19 cellular contexts compared by ENCODE assay signal in genomic region chr12:45669762-45670161, GRCh38. TPM values are rescaled to one million over a fixed set of nuclear protein-coding genes. Genes with fewer than 3 reads are reported as not detected.
DNase-seq lines count a peak whose midpoint lies in the region; ATAC-seq, FAIRE-seq and TF ChIP-seq lines count a peak whose summit lies in the region.
"Had no signal": no experiment of that assay in that cellular context is flagged by ENCODE, and none has a peak within 500 bp of the region (broad histone marks: within the 10 kb centered on the region; RNA-seq: fewer than 3 reads in every experiment).

No MANE protein-coding gene starts in this region.

- H3K27ac ChIP-seq in CD4-positive, CD25-positive, alpha-beta regulatory T cell (ENCODE audit: insufficient read depth, low read length, poor library complexity, severe bottlenecking) = peak overlapping the region; percentile 70
- H3K27ac ChIP-seq: SJCRH30 had no signal

- ATAC-seq in CD4-positive, CD25-positive, alpha-beta regulatory T cell (ENCODE audit: low read depth in 2 of 2) = no peak
- ATAC-seq in activated B cell treated with CpG ODN at 0.5 μM for 24 hours (ENCODE audit: low read depth) (no peak), GM18907 (IDR thresholded peaks at IDR 0.05; ENCODE audit: unreplicated experiment) (no peak), HG03280 (IDR thresholded peaks at IDR 0.05; ENCODE audit: unreplicated experiment) (no peak)
- ATAC-seq: GM23338 had no signal

- CTCF ChIA-PET in activated B cell treated with CpG ODN at 0.5 μM for 24 hours (lab: Charles Lee) = interaction anchor here (0.9 to 1.7 kb wide), 3 partner anchors 56 to 126 kb away, joined by 4 to 6 read pairs (median 5); no protein-coding TSS in a partner anchor

- H3K9me3 ChIP-seq in CD4-positive, CD25-positive, alpha-beta regulatory T cell (ENCODE audit: control insufficient read depth in 2 of 2, low read length in 2 of 2) = no peaks in the 10 kb centered on the region
- H3K9me3 ChIP-seq: neutrophil, SJCRH30 had no signal

- POLR2A ChIA-PET in activated B cell treated with CpG ODN at 0.5 μM for 24 hours (lab: Charles Lee) = interaction anchor here (1.8 to 2.9 kb wide), 2 partner anchors 37 to 58 kb away, joined by 5 to 49 read pairs; partner anchors contain the start of gene ARID2

- intact Hi-C loops in activated B cell treated with CpG ODN at 0.5 μM for 24 hours (cut with micrococcal nuclease) = loop anchor here (1.0 to 2.0 kb wide), 3 partner anchors 37 to 93 kb away; no protein-coding TSS in a partner anchor

- H3K36me3 ChIP-seq in CD4-positive, CD25-positive, alpha-beta regulatory T cell (ENCODE audit: control insufficient read depth, insufficient read depth, low read length) = no peaks in the 10 kb centered on the region
- H3K36me3 ChIP-seq: neutrophil, SJCRH30 had no signal

- H3K27me3 ChIP-seq in CD4-positive, CD25-positive, alpha-beta regulatory T cell (ENCODE audit: control insufficient read depth, insufficient read depth, low read length) = no peaks in the 10 kb centered on the region
- H3K27me3 ChIP-seq: neutrophil, SJCRH30 had no signal

- H3K4me3 Mint-ChIP-seq in CD4-positive, CD25-positive, alpha-beta regulatory T cell = peak overlapping the region in 2 of 4 donors; percentile 21 to 30
- H3K4me3 Mint-ChIP-seq in activated B cell treated with CpG ODN at 0.5 μM for 24 hours = no peak overlapping the region
- H3K4me3 Mint-ChIP-seq: endodermal cell, GM23338 had no signal

- peaks cover 28% of the 10 kb centered on the region for H3K4me1 ChIP-seq in CD4-positive, CD25-positive, alpha-beta regulatory T cell (ENCODE audit: control insufficient read depth, insufficient read depth, low read length, poor library complexity, severe bottlenecking)
- H3K4me1 ChIP-seq: SJCRH30 had no signal

- H3K27me3 Mint-ChIP-seq in CD4-positive, CD25-positive, alpha-beta regulatory T cell = peaks cover 11% of the 10 kb centered on the region
- no peaks in the 10 kb centered on the region for H3K27me3 Mint-ChIP-seq in activated B cell treated with CpG ODN at 0.5 μM for 24 hours
- H3K27me3 Mint-ChIP-seq: IgD-negative memory B cell had no signal

- FAIRE-seq in GM19239 (lab: Jason Lieb, UNC) = peak; percentile 63
- FAIRE-seq: astrocyte had no signal

- peaks cover 9 to 36% (median 24%) of the 10 kb centered on the region in 4 donors for H3K4me1 Mint-ChIP-seq in CD4-positive, CD25-positive, alpha-beta regulatory T cell
- H3K4me1 Mint-ChIP-seq in activated B cell treated with CpG ODN at 0.5 μM for 24 hours = peaks cover 27% of the 10 kb centered on the region

- peak overlapping the region; percentile 89 for H3K4me3 ChIP-seq in CD4-positive, CD25-positive, alpha-beta regulatory T cell (ENCODE audit: low read depth, low read length)
- H3K4me3 ChIP-seq: GM23338, SJCRH30 had no signal

- H3K36me3 Mint-ChIP-seq in CD4-positive, CD25-positive, alpha-beta regulatory T cell = no peaks in the 10 kb centered on the region
- no peaks in the 10 kb centered on the region for H3K36me3 Mint-ChIP-seq in activated B cell treated with CpG ODN at 0.5 μM for 24 hours (ENCODE audit: low read depth)

- TF ChIP-seq CTCF in activated B cell treated with CpG ODN at 0.5 μM for 24 hours (IDR thresholded peaks at IDR 0.05) = no peak

- no peak overlapping the region for H3K27ac Mint-ChIP-seq in CD4-positive, CD25-positive, alpha-beta regulatory T cell
- peak overlapping the region; percentile 36 for H3K27ac Mint-ChIP-seq in activated B cell treated with CpG ODN at 0.5 μM for 24 hours
- H3K27ac Mint-ChIP-seq: endodermal cell, GM23338 had no signal

- in situ Hi-C loops in KBM-7 (cut with MboI; ENCODE audit: low pct_unique_long_range_greater_than_20kb, low sequenced_read_pairs) = no loop called here

- no peaks in the 10 kb centered on the region for H3K9me3 Mint-ChIP-seq in CD4-positive, CD25-positive, alpha-beta regulatory T cell
- no peaks in the 10 kb centered on the region for H3K9me3 Mint-ChIP-seq in activated B cell treated with CpG ODN at 0.5 μM for 24 hours
- H3K9me3 Mint-ChIP-seq: endodermal cell, GM23338, IgD-negative memory B cell had no signal

- DNase-seq in CD4-positive, CD25-positive, alpha-beta regulatory T cell = no peak
- DNase-seq in GM19239 (ENCODE audit: insufficient read length, low spot score) (no peak), activated B cell treated with CpG ODN at 0.5 μM for 24 hours (no peak), myocyte (ENCODE audit: low read depth) (peak; percentile 5), KBM-7 (no peak)
- DNase-seq: activated naive CD4-positive, alpha-beta T cell; endodermal cell; NCI-H1092; NCI-H2081; NCI-H510A; SJCRH30; stimulated activated CD4-positive, alpha-beta T cell treated with anti-CD3 and anti-CD28 coated beads, Interleukin-12 subunit alpha, Interleukin-12 subunit beta, amount 100 ng/mL, for 4 hours; T1000 had no signal

RNA-seq across cellular contexts. Expression of gene ARID2, which starts 59.7 kb away (rescaled TPM):
- total RNA-seq in CD4-positive, CD25-positive, alpha-beta regulatory T cell = 73.4 TPM
- polyA plus RNA-seq in CD4-positive, CD25-positive, alpha-beta regulatory T cell = 10 to 100 TPM in 3 of 4 donors, 1 to 10 TPM in 1; 9.2 to 15.1 (median 12.2) TPM
- 44.6 and 48.7 TPM in 2 replicates for total RNA-seq in activated B cell treated with CpG ODN at 0.5 μM for 24 hours
- total RNA-seq in myocyte = 15.8 and 17.8 TPM in 2 replicates
- polyA plus RNA-seq in myocyte (2012) = 5.9 TPM
